8 cellular contexts compared by ENCODE assay signal in genomic region chr21:14762734-14763694, GRCh38.
DNase-seq lines count a peak whose midpoint lies in the region; ATAC-seq and TF ChIP-seq lines count a peak whose summit lies in the region.

No MANE protein-coding gene starts in this region.

- no peaks in the 10 kb centered on the region for H3K36me3 ChIP-seq in prostate gland

- peak; percentile 94 for DNase-seq in NOMO-1 treated with DMSO at 0.1 percent for 48 hours (lab: John Stamatoyannopoulos, UW; ENCODE audit: unreplicated experiment)
- peak; percentile 7 for DNase-seq in kidney tubule cell (ENCODE audit: low spot score)
- no peak for DNase-seq in HT-29 (ENCODE audit: low spot score)
- DNase-seq in DMS114 treated with DMSO at 0.1 percent for 48 hours (lab: John Stamatoyannopoulos, UW; ENCODE audit: unreplicated experiment) = no peak
- DNase-seq in activated CD4-positive, alpha-beta T cell treated with anti-CD3 and anti-CD28 coated beads, Interleukin-2, amount 50 U/mL, for 4 hours = no peak
- DNase-seq in prostate gland (ENCODE audit: low spot score) = no peak

- TF ChIP-seq CTCF in prostate gland (IDR thresholded peaks at IDR 0.05) = no peak

- intact Hi-C loops in prostate gland (cut with DNase I) = no loop called here

- no peak overlapping the region for H3K27ac ChIP-seq in prostate gland

- no peaks in the 10 kb centered on the region for H3K9me3 ChIP-seq in prostate gland

- H3K4me1 ChIP-seq in prostate gland (replicated peaks) = no peaks in the 10 kb centered on the region

- no peak for TF ChIP-seq POLR2A in prostate gland (IDR thresholded peaks at IDR 0.05)

- H3K4me3 ChIP-seq in prostate gland = no peak overlapping the region

- ATAC-seq in GM18520 (IDR thresholded peaks at IDR 0.05; ENCODE audit: unreplicated experiment) (peak; percentile 94), HG02759 (IDR thresholded peaks at IDR 0.05; ENCODE audit: unreplicated experiment) (peak; percentile 97)

- 12% methylated on average over 4 of the region's 4 CpGs for WGBS in prostate gland

- no peaks in the 10 kb centered on the region for H3K27me3 ChIP-seq in prostate gland (replicated peaks; ENCODE audit: insufficient read depth)

Comparison
In these comparisons a context has a peak if more than half of its experiments do, and no peak if none do; other contexts are left out.
1. DNase-seq: peak in NOMO-1 treated with DMSO at 0.1 percent for 48 hours (single experiment) and kidney tubule cell (single experiment); none in HT-29 (single experiment), DMS114 treated with DMSO at 0.1 percent for 48 hours (single experiment), activated CD4-positive, alpha-beta T cell treated with anti-CD3 and anti-CD28 coated beads, Interleukin-2, amount 50 U/mL, for 4 hours (0 of 2) and prostate gland (single experiment).